Comparison of ENCODE assay signal across 25 cellular contexts in genomic region chr20:62658593-62659159, GRCh38. TPM values are rescaled to one million over a fixed set of nuclear protein-coding genes. Genes with fewer than 3 reads are reported as not detected.
DNase-seq lines count a peak whose midpoint lies in the region; ATAC-seq, FAIRE-seq and TF ChIP-seq lines count a peak whose summit lies in the region.
"Had no signal": no experiment of that assay in that cellular context is flagged by ENCODE, and none has a peak within 500 bp of the region (broad histone marks: within the 10 kb centered on the region; RNA-seq: fewer than 3 reads in every experiment).

No MANE protein-coding gene starts in this region.

- POLR2A ChIA-PET in activated naive CD8-positive, alpha-beta T cell treated with anti-CD3 and anti-CD28 coated beads, Interleukin-2, amount 10 ng/mL, durations not matched to agents 7 days and 5 days (lab: Charles Lee): no interaction called here
- POLR2A ChIA-PET in RWPE1 (lab: Yijun Ruan, JAX; ENCODE audit: low non-redundant PET): no interaction called here
- POLR2A ChIA-PET in HepG2 (lab: Yijun Ruan, JAX): no interaction called here

- CTCF ChIA-PET in RWPE1 (lab: Yijun Ruan, JAX): no interaction called here
- CTCF ChIA-PET in HepG2 (lab: Yijun Ruan, JAX; ENCODE audit: low intra/inter-chr PET ratio, low total read pairs): no interaction called here

- no peaks in the 10 kb centered on the region for H3K27me3 Mint-ChIP-seq in activated naive CD8-positive, alpha-beta T cell treated with anti-CD3 and anti-CD28 coated beads, Interleukin-2, amount 10 ng/mL, durations not matched to agents 7 days and 5 days
- no peaks in the 10 kb centered on the region for H3K27me3 Mint-ChIP-seq in activated naive CD8-positive, alpha-beta T cell treated with anti-CD3 and anti-CD28 coated beads for 36 hours

- no peaks in the 10 kb centered on the region for H3K27me3 ChIP-seq in HepG2 (ENCODE audit: control insufficient read depth in 1 of 2, insufficient read depth in 2 of 2, low read length in 2 of 2)
- H3K27me3 ChIP-seq: BLaER1, SJSA1 had no signal

- peaks cover 6 to 58% of the 10 kb centered on the region in 2 experiments; a peak in 4 of 5 replicates for H3K36me3 ChIP-seq in HepG2 (replicated peaks in 1 of 2; ENCODE audit: control insufficient read depth in 1 of 2, insufficient read depth in 2 of 2, low read length in 2 of 2)

- H3K27ac ChIP-seq in RWPE1: peak overlapping the region; percentile 84
- H3K27ac ChIP-seq in HepG2 (ENCODE audit: extremely low read length, insufficient read depth, low read length): no peak overlapping the region
- H3K27ac ChIP-seq: BLaER1, GM23248, HL-60, SJSA1 had no signal

- DNase-seq in activated naive CD8-positive, alpha-beta T cell treated with anti-CD3 and anti-CD28 coated beads, Interleukin-2, amount 10 ng/mL, durations not matched to agents 7 days and 5 days: no peak
- DNase-seq in activated naive CD8-positive, alpha-beta T cell treated with anti-CD3 and anti-CD28 coated beads for 36 hours: no peak
- no peak for DNase-seq in RWPE1 (ENCODE audit: low spot score)
- DNase-seq in HepG2 (ENCODE audit: low spot score): no peak
- DNase-seq in DMS53 treated with DMSO at 0.1 percent for 48 hours (lab: John Stamatoyannopoulos, UW; ENCODE audit: unreplicated experiment): no peak
- no peak for DNase-seq in activated CD4-positive, CD25-positive, alpha-beta regulatory T cell treated with anti-CD3 and anti-CD28 coated beads, Interleukin-2, amount 50 U/mL, for 72 hours
- DNase-seq in omental fat pad (ENCODE audit: low spot score): no peak
- DNase-seq: CD8-positive, alpha-beta T cell; GM23248; H9; KBM-7; NCI-H1092 treated with DMSO at 0.1 percent for 48 hours; NCI-H1436 treated with DMSO at 0.1 percent for 48 hours; NCI-H2029; NCI-H2227 treated with DMSO at 0.1 percent for 48 hours; NCI-H510A; NK-92 treated with Interleukin-12 subunit alpha and Interleukin-12 subunit beta, amount 100 ng/mL, for 24 hours had no signal

- no peak overlapping the region for H3K4me3 ChIP-seq in HepG2 (replicated peaks in 1 of 3; ENCODE audit: insufficient read depth in 1 of 3, low read depth in 2 of 3, low read length in 3 of 3)
- H3K4me3 ChIP-seq: BLaER1, GM23248, SJSA1 had no signal

- peaks cover 3% of the 10 kb centered on the region for H3K4me1 Mint-ChIP-seq in activated naive CD8-positive, alpha-beta T cell treated with anti-CD3 and anti-CD28 coated beads, Interleukin-2, amount 10 ng/mL, durations not matched to agents 7 days and 5 days
- peaks cover 2% of the 10 kb centered on the region for H3K4me1 Mint-ChIP-seq in activated naive CD8-positive, alpha-beta T cell treated with anti-CD3 and anti-CD28 coated beads for 36 hours

- no peak overlapping the region for H2AFZ ChIP-seq in HepG2 (ENCODE audit: low read length)
- H2AFZ ChIP-seq: GM23248 had no signal

- no peak overlapping the region for H3K9ac ChIP-seq in HepG2 (ENCODE audit: insufficient read depth, low read depth, low read length)
- H3K9ac ChIP-seq: BLaER1, GM23248 had no signal

- H3K4me3 Mint-ChIP-seq in activated naive CD8-positive, alpha-beta T cell treated with anti-CD3 and anti-CD28 coated beads, Interleukin-2, amount 10 ng/mL, durations not matched to agents 7 days and 5 days: no peak overlapping the region
- no peak overlapping the region for H3K4me3 Mint-ChIP-seq in activated naive CD8-positive, alpha-beta T cell treated with anti-CD3 and anti-CD28 coated beads for 36 hours
- H3K4me3 Mint-ChIP-seq: CD8-positive, alpha-beta T cell; H9 had no signal

- 89% methylated on average over 25 of the region's 25 CpGs for WGBS in HepG2 (ENCODE audit: low lambda C conversion rate)

- no peaks in the 10 kb centered on the region for H3K9me3 Mint-ChIP-seq in activated naive CD8-positive, alpha-beta T cell treated with anti-CD3 and anti-CD28 coated beads, Interleukin-2, amount 10 ng/mL, durations not matched to agents 7 days and 5 days
- no peaks in the 10 kb centered on the region for H3K9me3 Mint-ChIP-seq in activated naive CD8-positive, alpha-beta T cell treated with anti-CD3 and anti-CD28 coated beads for 36 hours
- H3K9me3 Mint-ChIP-seq: CD8-positive, alpha-beta T cell; H9 had no signal

- no peaks in the 10 kb centered on the region for H4K20me1 ChIP-seq in HepG2 (ENCODE audit: insufficient read depth, low read length)

- H3K79me2 ChIP-seq in HepG2 (ENCODE audit: insufficient read depth, low read length): peaks cover 14% of the 10 kb centered on the region

- H3K4me1 ChIP-seq in HepG2 (ENCODE audit: insufficient read depth, low read length): peaks cover 18% of the 10 kb centered on the region

- H3K4me2 ChIP-seq in HepG2 (ENCODE audit: low read depth, low read length): no peak overlapping the region
- H3K4me2 ChIP-seq: BLaER1 had no signal

- TF ChIP-seq RAD21 in HepG2 (CRISPR knock-in tag; IDR thresholded peaks at IDR 0.05): no peak

- H3K9me3 ChIP-seq in HepG2 (ENCODE audit: low read length): no peaks in the 10 kb centered on the region
- H3K9me3 ChIP-seq: BLaER1, SJSA1 had no signal

- intact Hi-C loops in HepG2 (cut with micrococcal nuclease; ENCODE audit: unreplicated experiment): no loop called here

- no peak for TF ChIP-seq CTCF in RWPE1 (conservative IDR thresholded peaks at IDR 0.05; ENCODE audit: low read depth)
- no peak for TF ChIP-seq CTCF in HepG2 (CRISPR knock-in tag; IDR thresholded peaks at IDR 0.05)
- TF ChIP-seq CTCF in omental fat pad (IDR thresholded peaks at IDR 0.05): no peak

- peak overlapping the region; percentile 65 for H3K27ac Mint-ChIP-seq in activated naive CD8-positive, alpha-beta T cell treated with anti-CD3 and anti-CD28 coated beads, Interleukin-2, amount 10 ng/mL, durations not matched to agents 7 days and 5 days
- no peak overlapping the region for H3K27ac Mint-ChIP-seq in activated naive CD8-positive, alpha-beta T cell treated with anti-CD3 and anti-CD28 coated beads for 36 hours
- H3K27ac Mint-ChIP-seq: CD8-positive, alpha-beta T cell had no signal

- peaks cover 8% of the 10 kb centered on the region for H3K36me3 Mint-ChIP-seq in activated naive CD8-positive, alpha-beta T cell treated with anti-CD3 and anti-CD28 coated beads, Interleukin-2, amount 10 ng/mL, durations not matched to agents 7 days and 5 days
- no peaks in the 10 kb centered on the region for H3K36me3 Mint-ChIP-seq in activated naive CD8-positive, alpha-beta T cell treated with anti-CD3 and anti-CD28 coated beads for 36 hours
- H3K36me3 Mint-ChIP-seq: CD8-positive, alpha-beta T cell had no signal

- ATAC-seq in activated naive CD8-positive, alpha-beta T cell treated with anti-CD3 and anti-CD28 coated beads, Interleukin-2, amount 10 ng/mL, durations not matched to agents 7 days and 5 days (ENCODE audit: low read depth): no peak
- ATAC-seq in HepG2: no peak
- no peak for ATAC-seq in omental fat pad (ENCODE audit: low FRiP score)
- ATAC-seq: CD8-positive, alpha-beta T cell; Right ventricle myocardium inferior had no signal

- FAIRE-seq in HepG2 (lab: Jason Lieb, UNC): no peak
- FAIRE-seq: G401.6, GM18507, RCC 7860 had no signal

- no peak for TF ChIP-seq EP300 in HepG2 (IDR thresholded peaks at IDR 0.05; ENCODE audit: low read depth in 2 of 2, low read length in 2 of 2)
- TF ChIP-seq EP300 in HepG2 (CRISPR knock-in tag; IDR thresholded peaks at IDR 0.05; ENCODE audit: borderline replicate concordance): no peak

- in situ Hi-C loops in HepG2 (cut with HindIII; ENCODE audit: extremely low pct_ligation_motif_present, low pct_unique_long_range_greater_than_20kb): no loop called here

- no TSS peak for BruUV-seq in HepG2 (replicated peaks; lab: Mats Ljungman, UMichigan)

- no peak for TF ChIP-seq POLR2A in HepG2 (IDR thresholded peaks at IDR 0.05; ENCODE audit: insufficient read depth in 1 of 2, low read depth in 2 of 2, low read length in 2 of 2)

RNA-seq across cellular contexts. Expression of gene SLCO4A1, which starts 16.4 kb away (rescaled TPM):
- 10 to 100 TPM; 57.5 to 61.9 TPM for total RNA-seq in activated naive CD8-positive, alpha-beta T cell treated with anti-CD3 and anti-CD28 coated beads, Interleukin-2, amount 10 ng/mL, durations not matched to agents 7 days and 5 days
- total RNA-seq in activated naive CD8-positive, alpha-beta T cell treated with anti-CD3 and anti-CD28 coated beads for 36 hours: 10 to 100 TPM; 55.0 to 56.9 TPM
- total RNA-seq in HepG2 (2016; rRNA removed; fragmentation: Illumina TruSeq; extraction: Trizol): 23.8 and 55.5 TPM in 2 replicates
- 21.3 and 22.4 TPM in 2 replicates for total RNA-seq in HepG2 (2016; cell fraction: cytosol; rRNA removed; fragmentation: Illumina TruSeq; extraction: Trizol; ENCODE audit: low read depth)
- 20.7 and 58.6 TPM in 2 replicates for total RNA-seq in HepG2 (2016; cell fraction: insoluble cytoplasmic fraction; rRNA removed; fragmentation: Illumina TruSeq; extraction: Trizol)
- 31.3 and 32.0 TPM in 2 replicates for total RNA-seq in HepG2 (2016; cell fraction: membrane; rRNA removed; fragmentation: Illumina TruSeq; extraction: Trizol)
- total RNA-seq in HepG2 (2016; cell fraction: nucleus; rRNA removed; fragmentation: Illumina TruSeq; extraction: Trizol): 55.7 and 65.4 TPM in 2 replicates
- 91.3 and 112 TPM in 2 replicates for polyA plus RNA-seq in HepG2 (2011; rRNA removed)
- polyA plus RNA-seq in HepG2 (2011; cell fraction: cytosol; rRNA removed): 53.2 and 96.9 TPM in 2 replicates
- polyA plus RNA-seq in HepG2 (2011; cell fraction: nucleus; rRNA removed): 133 and 239 TPM in 2 replicates
- polyA plus RNA-seq in HepG2 (2012): 48.1 and 97.6 TPM in 2 replicates
- 14.3 and 17.6 TPM in 2 replicates for polyA plus RNA-seq in HepG2 (2016; cell fraction: cytosol; fragmentation: Illumina TruSeq; extraction: Trizol; ENCODE audit: low read depth)
- polyA plus RNA-seq in HepG2 (2016; cell fraction: insoluble cytoplasmic fraction; fragmentation: Illumina TruSeq; extraction: Trizol; ENCODE audit: low read depth): 25.9 and 26.2 TPM in 2 replicates
- polyA plus RNA-seq in HepG2 (2016; cell fraction: membrane; fragmentation: Illumina TruSeq; extraction: Trizol; ENCODE audit: low read depth): 21.9 and 22.4 TPM in 2 replicates
- 114 and 125 TPM in 2 replicates for polyA plus RNA-seq in HepG2 (2016; cell fraction: nucleus; fragmentation: Illumina TruSeq; extraction: Trizol; ENCODE audit: insufficient read depth, low read depth)
- 44.0 and 104 TPM in 2 replicates for polyA minus RNA-seq in HepG2 (2011; rRNA and poly(A)+ RNA removed; ENCODE audit: low replicate concordance)
- 27.7 and 39.2 TPM in 2 replicates for polyA minus RNA-seq in HepG2 (2011; cell fraction: cytosol; rRNA and poly(A)+ RNA removed)
- 31.2 and 42.4 TPM in 2 replicates for polyA minus RNA-seq in HepG2 (2011; cell fraction: nucleus; rRNA and poly(A)+ RNA removed)
- total RNA-seq in omental fat pad: 10 to 100 TPM; 26.1 to 67.4 (median 55.6) TPM

RNA-seq across cellular contexts. Expression of gene NTSR1, which starts 50.0 kb away (rescaled TPM):
- under 1 TPM; 0.33 to 0.37 TPM for total RNA-seq in activated naive CD8-positive, alpha-beta T cell treated with anti-CD3 and anti-CD28 coated beads, Interleukin-2, amount 10 ng/mL, durations not matched to agents 7 days and 5 days
- total RNA-seq in activated naive CD8-positive, alpha-beta T cell treated with anti-CD3 and anti-CD28 coated beads for 36 hours: not detected
- total RNA-seq in HepG2 (2016; rRNA removed; fragmentation: Illumina TruSeq; extraction: Trizol) (0.09 TPM in 1 of 2 replicates, not detected in the other), omental fat pad (under 1 TPM in 2 of 4 donors, not detected in 2; 0.24 to 0.25 TPM)
- not detected in 2 replicates for total RNA-seq in HepG2 (2016; cell fraction: cytosol; rRNA removed; fragmentation: Illumina TruSeq; extraction: Trizol; ENCODE audit: low read depth)
- total RNA-seq in HepG2 (2016; cell fraction: insoluble cytoplasmic fraction; rRNA removed; fragmentation: Illumina TruSeq; extraction: Trizol): 0.04 TPM in 1 of 2 replicates, not detected in the other
- 0.09 TPM in 1 of 2 replicates, not detected in the other for total RNA-seq in HepG2 (2016; cell fraction: membrane; rRNA removed; fragmentation: Illumina TruSeq; extraction: Trizol)
- total RNA-seq in HepG2 (2016; cell fraction: nucleus; rRNA removed; fragmentation: Illumina TruSeq; extraction: Trizol): 0.12 TPM in 1 of 2 replicates, not detected in the other
- 0.12 and 0.17 TPM in 2 replicates for polyA plus RNA-seq in HepG2 (2011; rRNA removed)
- polyA plus RNA-seq in HepG2 (2011; cell fraction: cytosol; rRNA removed): 0.09 and 0.12 TPM in 2 replicates
- 0.38 and 0.51 TPM in 2 replicates for polyA plus RNA-seq in HepG2 (2011; cell fraction: nucleus; rRNA removed)
- polyA plus RNA-seq in HepG2 (2012): 0.09 and 0.19 TPM in 2 replicates
- not detected in 2 replicates for polyA plus RNA-seq in HepG2 (2016; cell fraction: cytosol; fragmentation: Illumina TruSeq; extraction: Trizol; ENCODE audit: low read depth)
- 0.08 TPM in 1 of 2 replicates, not detected in the other for polyA plus RNA-seq in HepG2 (2016; cell fraction: insoluble cytoplasmic fraction; fragmentation: Illumina TruSeq; extraction: Trizol; ENCODE audit: low read depth)
- 0.05 TPM in 1 of 2 replicates, not detected in the other for polyA plus RNA-seq in HepG2 (2016; cell fraction: membrane; fragmentation: Illumina TruSeq; extraction: Trizol; ENCODE audit: low read depth)
- 0.35 and 0.41 TPM in 2 replicates for polyA plus RNA-seq in HepG2 (2016; cell fraction: nucleus; fragmentation: Illumina TruSeq; extraction: Trizol; ENCODE audit: insufficient read depth, low read depth)
- polyA minus RNA-seq in HepG2 (2011; rRNA and poly(A)+ RNA removed; ENCODE audit: low replicate concordance): 0.24 TPM in 1 of 2 replicates, not detected in the other
- polyA minus RNA-seq in HepG2 (2011; cell fraction: cytosol; rRNA and poly(A)+ RNA removed): not detected in 2 replicates
- 0.12 and 0.13 TPM in 2 replicates for polyA minus RNA-seq in HepG2 (2011; cell fraction: nucleus; rRNA and poly(A)+ RNA removed)
- total RNA-seq: CD8-positive, alpha-beta T cell; GM23248; OCI-LY7; Right ventricle myocardium inferior; SJSA1 had no signal
- polyA plus RNA-seq: GM23248 had no signal
